In the genomic region with DNA sequence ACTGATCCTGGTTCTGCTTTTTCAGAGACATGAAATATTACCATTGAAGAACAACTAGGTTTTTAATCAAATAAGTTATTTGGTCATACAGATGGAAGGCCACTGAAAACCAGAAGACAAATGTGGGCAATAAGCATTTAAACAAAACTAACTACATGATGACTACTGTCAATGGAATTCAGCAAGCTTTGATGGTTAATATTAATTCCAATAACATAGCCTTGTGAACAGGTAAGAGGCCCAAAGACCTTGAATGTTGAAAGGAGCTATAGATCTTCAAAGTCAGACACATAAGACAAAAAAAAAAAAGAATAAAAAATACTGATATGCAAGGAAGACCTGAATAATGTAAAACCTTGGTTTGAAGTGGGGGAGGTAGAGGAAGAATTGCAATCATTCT, we compare ENCODE assay signal across 19 cellular contexts.
DNase-seq lines count a peak whose midpoint lies in the region; ATAC-seq, FAIRE-seq and TF ChIP-seq lines count a peak whose summit lies in the region.
"Had no signal": no experiment of that assay in that cellular context is flagged by ENCODE, and none has a peak within 500 bp of the region (broad histone marks: within the 10 kb centered on the region; RNA-seq: fewer than 3 reads in every experiment).

No MANE protein-coding gene starts in this region.

- TF ChIP-seq POLR2A in HepG2 (IDR thresholded peaks at IDR 0.05; ENCODE audit: insufficient read depth in 1 of 2, low read depth in 2 of 2, low read length in 2 of 2): no peak
- TF ChIP-seq POLR2A in right lobe of liver (IDR thresholded peaks at IDR 0.05): no peak
- no peak for TF ChIP-seq POLR2A in HCT116 (IDR thresholded peaks at IDR 0.05; ENCODE audit: borderline replicate concordance, extremely low read depth, insufficient read depth, insufficient read length)

- no peaks in the 10 kb centered on the region for H4K20me1 ChIP-seq in HepG2 (ENCODE audit: insufficient read depth, low read length)
- H4K20me1 ChIP-seq in HCT116 (ENCODE audit: insufficient read depth): no peaks in the 10 kb centered on the region

- H3K27ac ChIP-seq in HepG2 (ENCODE audit: extremely low read length, insufficient read depth, low read length): no peak overlapping the region
- H3K27ac ChIP-seq in right lobe of liver: no peak overlapping the region
- no peak overlapping the region for H3K27ac ChIP-seq in HCT116 (ENCODE audit: low read depth, low read length)

- no peak for TF ChIP-seq EP300 in HepG2 (IDR thresholded peaks at IDR 0.05; ENCODE audit: low read depth in 2 of 2, low read length in 2 of 2)
- TF ChIP-seq EP300 in HepG2 (CRISPR knock-in tag; IDR thresholded peaks at IDR 0.05; ENCODE audit: borderline replicate concordance): no peak

- CTCF ChIA-PET in HepG2 (lab: Yijun Ruan, JAX; ENCODE audit: low intra/inter-chr PET ratio, low total read pairs): no interaction called here
- CTCF ChIA-PET in HCT116 (lab: Charles Lee): no interaction called here

- H2AFZ ChIP-seq in HepG2 (ENCODE audit: low read length): no peak overlapping the region
- no peak overlapping the region for H2AFZ ChIP-seq in HCT116 (ENCODE audit: low read depth, low read length, poor library complexity, severe bottlenecking)
- H2AFZ ChIP-seq: GM23338 had no signal

- H3K9me3 ChIP-seq in HepG2 (ENCODE audit: low read length) (no peaks in the 10 kb centered on the region), right lobe of liver (no peaks in the 10 kb centered on the region), HCT116 (ENCODE audit: control insufficient read depth in 1 of 2, insufficient read depth in 1 of 2, low read depth in 1 of 2, low read length in 2 of 2) (no peaks in the 10 kb centered on the region)
- H3K9me3 ChIP-seq: BE2C had no signal

- H3K9ac ChIP-seq in HepG2 (ENCODE audit: insufficient read depth, low read depth, low read length): no peak overlapping the region
- H3K9ac ChIP-seq in HCT116 (ENCODE audit: low read length): no peak overlapping the region

- intact Hi-C loops in HepG2 (cut with micrococcal nuclease; ENCODE audit: unreplicated experiment): no loop called here
- intact Hi-C loops in right lobe of liver (cut with DNase I): no loop called here
- intact Hi-C loops in HCT116 (cut with micrococcal nuclease): no loop called here

- RAD21 ChIA-PET in HCT116 (lab: Charles Lee; ENCODE audit: low non-redundant PET in 1 of 2, low total read pairs in 2 of 2, uncharacterized antibody in 2 of 2, unreplicated experiment in 2 of 2): no interaction called here

- TF ChIP-seq RAD21 in HepG2 (CRISPR knock-in tag; IDR thresholded peaks at IDR 0.05) (no peak), HCT116 (IDR thresholded peaks at IDR 0.05; ENCODE audit: low read depth) (no peak)

- in situ Hi-C loops in HepG2 (cut with HindIII; ENCODE audit: extremely low pct_ligation_motif_present, low pct_unique_long_range_greater_than_20kb): no loop called here

- TF ChIP-seq CTCF in HepG2 (CRISPR knock-in tag; IDR thresholded peaks at IDR 0.05) (no peak), right lobe of liver (IDR thresholded peaks at IDR 0.05) (no peak), HCT116 (IDR thresholded peaks at IDR 0.05 in 2 of 3, conservative IDR thresholded peaks at IDR 0.05 in 1 of 3; ENCODE audit: borderline replicate concordance in 1 of 3, insufficient read depth in 1 of 3, low read depth in 2 of 3, low read length in 2 of 3) (no peak), choroid plexus epithelial cell (conservative IDR thresholded peaks at IDR 0.05; ENCODE audit: low read depth, low read length) (no peak)

- no peak overlapping the region for H3K4me2 ChIP-seq in HepG2 (ENCODE audit: low read depth, low read length)
- peak overlapping the region; percentile 44 for H3K4me2 ChIP-seq in HCT116 (ENCODE audit: low read length)
- H3K4me2 ChIP-seq: GM23338 had no signal

- FAIRE-seq in HepG2 (lab: Jason Lieb, UNC) (no peak), urothelium cell line (lab: Jason Lieb, UNC) (no peak)
- FAIRE-seq: H54, HTR-8/SVneo had no signal

- H3K4me1 ChIP-seq in HepG2 (ENCODE audit: insufficient read depth, low read length): peaks cover 28% of the 10 kb centered on the region
- H3K4me1 ChIP-seq in right lobe of liver: no peaks in the 10 kb centered on the region
- peaks cover 18 to 52% of the 10 kb centered on the region in 2 experiments for H3K4me1 ChIP-seq in HCT116 (ENCODE audit: control insufficient read depth in 1 of 2, insufficient read depth in 2 of 2, low read length in 2 of 2)
- H3K4me1 ChIP-seq: BE2C had no signal

- H3K79me2 ChIP-seq in HepG2 (ENCODE audit: insufficient read depth, low read length) (no peaks in the 10 kb centered on the region), HCT116 (ENCODE audit: insufficient read depth, low read length) (no peaks in the 10 kb centered on the region)

- POLR2A ChIA-PET in HepG2 (lab: Yijun Ruan, JAX) (no interaction called here), HCT116 (lab: Charles Lee) (no interaction called here)

- no peaks in the 10 kb centered on the region for H3K9me2 ChIP-seq in HCT116 (ENCODE audit: insufficient read depth)

- no peak overlapping the region for H3K4me3 ChIP-seq in HepG2 (replicated peaks in 1 of 3; ENCODE audit: insufficient read depth in 1 of 3, low read depth in 2 of 3, low read length in 3 of 3)
- no peak overlapping the region for H3K4me3 ChIP-seq in right lobe of liver
- no peak overlapping the region for H3K4me3 ChIP-seq in HCT116 (replicated peaks in 1 of 2; ENCODE audit: low read depth in 1 of 2, low read length in 2 of 2)
- H3K4me3 ChIP-seq in choroid plexus epithelial cell (ENCODE audit: low read depth, low read length): no peak overlapping the region
- H3K4me3 ChIP-seq: GM23338 had no signal

- H3K27me3 ChIP-seq in HepG2 (ENCODE audit: control insufficient read depth in 1 of 2, insufficient read depth in 2 of 2, low read length in 2 of 2) (no peaks in the 10 kb centered on the region), right lobe of liver (no peaks in the 10 kb centered on the region), HCT116 (ENCODE audit: insufficient read depth, low read length) (no peaks in the 10 kb centered on the region)
- H3K27me3 ChIP-seq: BE2C had no signal

- peak; percentile 45 for DNase-seq in HepG2 (ENCODE audit: low spot score)
- DNase-seq in right lobe of liver: no peak
- DNase-seq in HCT116 (ENCODE audit: low read depth, low spot score): no peak
- peak; percentile 2 for DNase-seq in choroid plexus epithelial cell (ENCODE audit: low read depth)
- peak; percentile 57 for DNase-seq in renal cortical epithelial cell (ENCODE audit: low read depth)
- no peak for DNase-seq in NCI-H1436 (lab: John Stamatoyannopoulos, UW)
- DNase-seq in activated naive CD4-positive, alpha-beta T cell (lab: John Stamatoyannopoulos, UW): no peak
- no peak for DNase-seq in urothelium cell line (ENCODE audit: low spot score)
- DNase-seq: BE2C; C1 segment of cervical spinal cord; CD4-positive, CD25-positive, alpha-beta regulatory T cell; CD8-positive, alpha-beta memory T cell; COR-L47; GF-D8; HCEC 1CT; HFFc6 had no signal

- no TSS peak for BruUV-seq in HepG2 (replicated peaks; lab: Mats Ljungman, UMichigan)
- BruUV-seq in HCT116 (replicated peaks; lab: Mats Ljungman, UMichigan): no TSS peak

- no peak for ATAC-seq in HepG2
- ATAC-seq in right lobe of liver: no peak
- ATAC-seq in HCT116: no peak
- ATAC-seq: GM23338 had no signal

- H3K36me3 ChIP-seq in HepG2 (replicated peaks in 1 of 2; ENCODE audit: control insufficient read depth in 1 of 2, insufficient read depth in 2 of 2, low read length in 2 of 2): no peaks in the 10 kb centered on the region
- no peaks in the 10 kb centered on the region for H3K36me3 ChIP-seq in right lobe of liver
- H3K36me3 ChIP-seq in HCT116 (ENCODE audit: control insufficient read depth in 1 of 2, insufficient read depth in 2 of 2, low read length in 2 of 2): no peaks in the 10 kb centered on the region
- H3K36me3 ChIP-seq: BE2C had no signal

TF ChIP-seq in HepG2, 621 proteins besides CTCF, POLR2A, EP300 and RAD21:
- TF ChIP-seq NCOA2 (CRISPR knock-in tag; IDR thresholded peaks at IDR 0.05) (peak; percentile 20; the same call in 1 of the 2 replicates), HMG20A (CRISPR knock-in tag; IDR thresholded peaks at IDR 0.05; ENCODE audit: borderline replicate concordance) (peak; percentile 47; the same call in 1 of the 2 replicates), SIN3B (IDR thresholded peaks at IDR 0.05; ENCODE audit: low read length) (no peak), SOX5 (CRISPR knock-in tag; IDR thresholded peaks at IDR 0.05; ENCODE audit: borderline replicate concordance) (peak; percentile 13; the same call in 1 of the 2 replicates), MTF2 (CRISPR knock-in tag; IDR thresholded peaks at IDR 0.05; ENCODE audit: borderline replicate concordance) (no peak)

TF ChIP-seq in HCT116, 20 proteins besides CTCF, POLR2A, EP300 and RAD21:
- TF ChIP-seq ELF1 (IDR thresholded peaks at IDR 0.05; ENCODE audit: borderline replicate concordance, low read depth) (no peak), ATF3 (IDR thresholded peaks at IDR 0.05) (no peak), CBX3 (IDR thresholded peaks at IDR 0.05; ENCODE audit: low read depth) (no peak), POLR2AphosphoS5 (IDR thresholded peaks at IDR 0.05; ENCODE audit: low read depth, low read length) (no peak), SP1 (IDR thresholded peaks at IDR 0.05; ENCODE audit: low read depth) (no peak), TCF7L2 (IDR thresholded peaks at IDR 0.05; ENCODE audit: borderline replicate concordance, extremely low read depth, insufficient read depth, insufficient read length) (peak; percentile 75), CEBPB (IDR thresholded peaks at IDR 0.05; ENCODE audit: low read depth) (no peak), EGR1 (IDR thresholded peaks at IDR 0.05; ENCODE audit: low read depth) (no peak), YY1 (IDR thresholded peaks at IDR 0.05; ENCODE audit: extremely low read depth, insufficient replicate concordance, low read depth, low read length) (no peak), FOSL1 (IDR thresholded peaks at IDR 0.05; ENCODE audit: low read depth) (no peak), JUND (IDR thresholded peaks at IDR 0.05) (0 out of 2 replicates have a peak, but pooled peaks have one; percentile 16), SIN3A (IDR thresholded peaks at IDR 0.05; ENCODE audit: low read depth) (no peak)
- TF ChIP-seq, protein P1, sequence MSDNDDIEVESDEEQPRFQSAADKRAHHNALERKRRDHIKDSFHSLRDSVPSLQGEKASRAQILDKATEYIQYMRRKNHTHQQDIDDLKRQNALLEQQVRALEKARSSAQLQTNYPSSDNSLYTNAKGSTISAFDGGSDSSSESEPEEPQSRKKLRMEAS (IDR thresholded peaks at IDR 0.05): no peak

Comparison
In these comparisons a context has a peak if more than half of its experiments do, and no peak if none do; other contexts are left out.
1. DNase-seq: peak in HepG2 (single experiment), choroid plexus epithelial cell (single experiment) and renal cortical epithelial cell (single experiment); none in right lobe of liver (0 of 3), HCT116 (single experiment), NCI-H1436 (single experiment), activated naive CD4-positive, alpha-beta T cell (0 of 4) and urothelium cell line (single experiment).
2. Of the 20 proteins assayed by ChIP-seq in both HepG2 and HCT116: peak only in HepG2: none; only in HCT116: JUND and TCF7L2; in both: none; in neither: 18.